Comparison of ENCODE assay signal across 21 cellular contexts in the genomic region with DNA sequence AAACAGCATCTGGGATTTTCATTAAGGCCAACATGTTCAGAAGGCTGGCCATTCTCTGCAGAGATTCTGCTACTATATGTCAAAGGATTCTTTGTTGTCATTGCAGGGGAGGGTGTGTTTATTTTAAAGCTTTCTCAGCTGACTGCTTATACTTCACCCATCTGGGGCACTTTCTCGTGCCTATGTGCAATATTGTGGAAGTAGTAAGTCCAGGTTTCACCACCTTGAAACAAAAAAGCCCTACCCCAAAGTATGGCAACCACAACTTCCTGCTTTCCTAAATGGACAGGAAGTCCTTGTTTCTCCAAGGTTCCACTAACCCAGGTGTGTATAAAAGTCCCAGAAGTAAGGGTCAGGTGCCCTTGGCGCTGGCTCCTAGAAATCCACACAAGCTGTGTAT. TPM values are rescaled to one million over a fixed set of nuclear protein-coding genes. Genes with fewer than 3 reads are reported as not detected.
"Had no signal": no experiment of that assay in that cellular context is flagged by ENCODE, and none has a peak within 500 bp of the region (broad histone marks: within the 10 kb centered on the region; RNA-seq: fewer than 3 reads in every experiment).

No MANE protein-coding gene starts in this region.

- H3K27ac ChIP-seq: gastroesophageal sphincter, heart left ventricle, left ventricle myocardium inferior, prostate gland, transverse colon, vagina had no signal

- H3K4me1 ChIP-seq: gastroesophageal sphincter, heart left ventricle, left ventricle myocardium inferior, prostate gland, transverse colon, vagina had no signal

- H3K36me3 ChIP-seq: gastroesophageal sphincter, heart left ventricle, left ventricle myocardium inferior, prostate gland, transverse colon, vagina had no signal

- DNase-seq: activated CD4-positive, alpha-beta T cell treated with anti-CD3 and anti-CD28 coated beads, Interleukin-2, amount 10 ng/mL, durations not matched to agents 24 days and 14 days; activated CD8-positive, alpha-beta T cell treated with anti-CD3 and anti-CD28 coated beads for 36 hours; activated naive CD4-positive, alpha-beta T cell; activated naive CD8-positive, alpha-beta T cell treated with anti-CD3 and anti-CD28 coated beads for 36 hours; activated T-cell treated with anti-CD3 and anti-CD28 coated beads, Interleukin-2, amount 50 U/mL, for 1 hour; amniotic stem cell; central memory CD4-positive, alpha-beta T cell; endodermal cell; heart left ventricle; kidney glomerular epithelial cell; left ventricle myocardium inferior; mucosa of descending colon; naive B cell; right cardiac atrium; stimulated activated naive CD8-positive, alpha-beta T cell treated with anti-CD3 and anti-CD28 coated beads, Interleukin-15, Interleukin-2, amounts not matched to agents 100 U/mL and 50 U/mL, for 24 hours; substantia nigra; transverse colon had no signal

- H3K4me3 ChIP-seq: gastroesophageal sphincter, heart left ventricle, left ventricle myocardium inferior, mucosa of descending colon, prostate gland, transverse colon, vagina had no signal

- ATAC-seq: activated CD8-positive, alpha-beta T cell treated with anti-CD3 and anti-CD28 coated beads for 36 hours; activated T-helper 17 cell treated with anti-CD3 and anti-CD28 coated beads, Interleukin-2, amount 50 U/mL, for 72 hours; gastroesophageal sphincter; heart left ventricle; mucosa of descending colon; right cardiac atrium; stimulated activated naive CD8-positive, alpha-beta T cell treated with anti-CD3 and anti-CD28 coated beads, Interleukin-15, Interleukin-2, amounts not matched to agents 100 U/mL and 50 U/mL, for 24 hours had no signal

- H3K9me3 ChIP-seq: gastroesophageal sphincter, heart left ventricle, left ventricle myocardium inferior, mucosa of descending colon, prostate gland, transverse colon, vagina had no signal

- H3K27me3 ChIP-seq: gastroesophageal sphincter, heart left ventricle, transverse colon, vagina had no signal

RNA-seq across cellular contexts. Expression of gene COL1A2, which starts 58.7 kb away (rescaled TPM):
- total RNA-seq: activated T-helper 17 cell treated with anti-CD3 and anti-CD28 coated beads, Interleukin-2, amount 50 U/mL, for 72 hours had no signal
